ENCODE assay signal across 8 cellular contexts in the genomic region with DNA sequence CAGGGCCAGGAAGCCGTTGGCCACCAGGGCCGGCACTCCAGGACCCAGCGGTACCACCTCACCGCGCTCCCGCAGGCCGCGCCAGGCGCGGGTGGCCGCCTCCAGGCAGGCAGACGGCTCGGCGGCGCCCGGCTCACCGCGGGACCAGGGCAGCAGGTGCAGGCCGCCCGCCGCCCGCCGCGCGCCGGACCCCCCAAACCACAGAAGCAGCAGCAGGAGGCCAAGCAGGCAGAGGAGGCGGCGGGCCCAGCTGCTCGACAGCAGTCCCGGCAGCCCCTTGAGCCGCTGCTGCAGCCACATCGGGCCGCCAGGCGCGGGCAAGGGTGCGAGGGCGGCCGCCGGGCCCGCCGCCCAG. TPM values are rescaled to one million over a fixed set of nuclear protein-coding genes. Genes with fewer than 3 reads are reported as not detected.
DNase-seq lines count a peak whose midpoint lies in the region; ATAC-seq and TF ChIP-seq lines count a peak whose summit lies in the region.

No MANE protein-coding gene starts in this region.

- no TSS peak for BruUV-seq in MCF 10A (replicated peaks; lab: Mats Ljungman, UMichigan)

- CTCF ChIA-PET in MCF 10A (lab: Yijun Ruan, JAX) = no interaction called here

- H3K4me3 Mint-ChIP-seq in MCF 10A (ENCODE audit: unreplicated experiment) = peak overlapping the region; percentile 75
- H3K4me3 Mint-ChIP-seq in activated T-helper 1 cell treated with anti-CD3 and anti-CD28 coated beads, Interleukin-12 subunit alpha, Interleukin-12 subunit beta, Interleukin-2, Interleukin-4 antibody, amounts not matched to agents 30 ng/mL and 10 ng/mL and 1 ng/mL, durations not matched to agents 14 hours and 24 hours and 36 hours = no peak overlapping the region

- DNase-seq in activated CD8-positive, alpha-beta memory T cell treated with anti-CD3 and anti-CD28 coated beads, Interleukin-2, amount 50 U/mL, for 48 hours = peak; percentile 58
- no peak for DNase-seq in activated CD8-positive, alpha-beta memory T cell treated with anti-CD3 and anti-CD28 coated beads for 24 hours
- DNase-seq in MCF 10A (ENCODE audit: unreplicated experiment) (no peak), mucosa of descending colon (peak in 1 of 3 donors; percentile 72), GM13976 (ENCODE audit: low spot score) (no peak), midbrain (lab: John Stamatoyannopoulos, UW) (no peak)
- no peak for DNase-seq in activated T-helper 1 cell treated with anti-CD3 and anti-CD28 coated beads, Interleukin-12 subunit alpha, Interleukin-12 subunit beta, Interleukin-2, Interleukin-4 antibody, amounts not matched to agents 30 ng/mL and 10 ng/mL and 1 ng/mL, durations not matched to agents 14 hours and 24 hours and 36 hours (ENCODE audit: low spot score)

- intact Hi-C loops in MCF 10A (cut with micrococcal nuclease) = no loop called here
- intact Hi-C loops in mucosa of descending colon (cut with DNase I, micrococcal nuclease) = no loop called here
- intact Hi-C loops in activated T-helper 1 cell treated with anti-CD3 and anti-CD28 coated beads, Interleukin-12 subunit alpha, Interleukin-12 subunit beta, Interleukin-2, Interleukin-4 antibody, amounts not matched to agents 30 ng/mL and 10 ng/mL and 1 ng/mL, durations not matched to agents 14 hours and 24 hours and 36 hours (cut with micrococcal nuclease) = loop anchor here (1.0 kb wide), 5 partner anchors 8 to 121 kb away; a partner anchor contains a TSS

- ATAC-seq in HG03457 (IDR thresholded peaks at IDR 0.05; ENCODE audit: unreplicated experiment) = peak; percentile 17
- no peak for ATAC-seq in mucosa of descending colon

- POLR2A ChIA-PET in MCF 10A (lab: Yijun Ruan, JAX) = interaction anchor here (0.9 to 2.3 kb wide), 6 partner anchors 9 to 189 kb away, joined by 3 to 70 read pairs (median 5); a partner anchor contains a TSS

- H3K4me1 ChIP-seq in mucosa of descending colon (ENCODE audit: low read depth) = peaks cover 35% of the 10 kb centered on the region

- peaks cover 36% of the 10 kb centered on the region for H3K36me3 Mint-ChIP-seq in MCF 10A (ENCODE audit: insufficient read depth, unreplicated experiment)
- H3K36me3 Mint-ChIP-seq in activated T-helper 1 cell treated with anti-CD3 and anti-CD28 coated beads, Interleukin-12 subunit alpha, Interleukin-12 subunit beta, Interleukin-2, Interleukin-4 antibody, amounts not matched to agents 30 ng/mL and 10 ng/mL and 1 ng/mL, durations not matched to agents 14 hours and 24 hours and 36 hours (ENCODE audit: low read depth) = peaks cover 23% of the 10 kb centered on the region

- no peaks in the 10 kb centered on the region for H3K27me3 Mint-ChIP-seq in MCF 10A (ENCODE audit: insufficient read depth, unreplicated experiment)
- H3K27me3 Mint-ChIP-seq in activated T-helper 1 cell treated with anti-CD3 and anti-CD28 coated beads, Interleukin-12 subunit alpha, Interleukin-12 subunit beta, Interleukin-2, Interleukin-4 antibody, amounts not matched to agents 30 ng/mL and 10 ng/mL and 1 ng/mL, durations not matched to agents 14 hours and 24 hours and 36 hours (ENCODE audit: insufficient read depth) = no peaks in the 10 kb centered on the region

- in situ Hi-C loops in GM13976 (cut with MboI; ENCODE audit: low sequenced_read_pairs, unreplicated experiment) = no loop called here

- no peaks in the 10 kb centered on the region for H3K36me3 ChIP-seq in mucosa of descending colon (ENCODE audit: low read depth)

- peak overlapping the region; percentile 60 for H3K27ac Mint-ChIP-seq in MCF 10A (ENCODE audit: low read depth, unreplicated experiment)
- H3K27ac Mint-ChIP-seq in activated T-helper 1 cell treated with anti-CD3 and anti-CD28 coated beads, Interleukin-12 subunit alpha, Interleukin-12 subunit beta, Interleukin-2, Interleukin-4 antibody, amounts not matched to agents 30 ng/mL and 10 ng/mL and 1 ng/mL, durations not matched to agents 14 hours and 24 hours and 36 hours = no peak overlapping the region

- H3K9me3 ChIP-seq in mucosa of descending colon = no peaks in the 10 kb centered on the region

- no peak for TF ChIP-seq CTCF in MCF 10A (IDR thresholded peaks at IDR 0.05; ENCODE audit: unreplicated experiment)
- no peak for TF ChIP-seq CTCF in mucosa of descending colon (IDR thresholded peaks at IDR 0.05)
- TF ChIP-seq CTCF in GM13976 (IDR thresholded peaks at IDR 0.05; ENCODE audit: borderline replicate concordance, control extremely low read depth, extremely low read depth, insufficient read depth, missing control alignments) = no peak

- H3K4me3 ChIP-seq in mucosa of descending colon = peak overlapping the region; percentile 93

- peaks cover 22% of the 10 kb centered on the region for H3K4me1 Mint-ChIP-seq in MCF 10A (ENCODE audit: insufficient read depth, unreplicated experiment)
- H3K4me1 Mint-ChIP-seq in activated T-helper 1 cell treated with anti-CD3 and anti-CD28 coated beads, Interleukin-12 subunit alpha, Interleukin-12 subunit beta, Interleukin-2, Interleukin-4 antibody, amounts not matched to agents 30 ng/mL and 10 ng/mL and 1 ng/mL, durations not matched to agents 14 hours and 24 hours and 36 hours (ENCODE audit: low read depth) = peaks cover 26% of the 10 kb centered on the region

- no peaks in the 10 kb centered on the region for H3K9me3 Mint-ChIP-seq in MCF 10A (ENCODE audit: unreplicated experiment)
- no peaks in the 10 kb centered on the region for H3K9me3 Mint-ChIP-seq in activated T-helper 1 cell treated with anti-CD3 and anti-CD28 coated beads, Interleukin-12 subunit alpha, Interleukin-12 subunit beta, Interleukin-2, Interleukin-4 antibody, amounts not matched to agents 30 ng/mL and 10 ng/mL and 1 ng/mL, durations not matched to agents 14 hours and 24 hours and 36 hours

RNA-seq across cellular contexts. Expression of a gene that starts 0.3 kb away (rescaled TPM):
- total RNA-seq in MCF 10A (2022) = 20.4 and 24.3 TPM in 2 replicates
- total RNA-seq in mucosa of descending colon = 100 to 1,000 TPM in 1 of 3 donors, 10 to 100 TPM in 2; 69.6 to 102 (median 88.6) TPM
- total RNA-seq in activated T-helper 1 cell treated with anti-CD3 and anti-CD28 coated beads, Interleukin-12 subunit alpha, Interleukin-12 subunit beta, Interleukin-2, Interleukin-4 antibody, amounts not matched to agents 30 ng/mL and 10 ng/mL and 1 ng/mL, durations not matched to agents 14 hours and 24 hours and 36 hours = 38.2 and 39.1 TPM in 2 replicates

RNA-seq across cellular contexts. Expression of a gene that starts 8.6 kb away (rescaled TPM):
- total RNA-seq in MCF 10A (2022) (47.2 and 48.2 TPM in 2 replicates), mucosa of descending colon (10 to 100 TPM; 33.7 to 68.6 (median 35.4) TPM)
- total RNA-seq in activated T-helper 1 cell treated with anti-CD3 and anti-CD28 coated beads, Interleukin-12 subunit alpha, Interleukin-12 subunit beta, Interleukin-2, Interleukin-4 antibody, amounts not matched to agents 30 ng/mL and 10 ng/mL and 1 ng/mL, durations not matched to agents 14 hours and 24 hours and 36 hours = 32.3 and 37.8 TPM in 2 replicates

RNA-seq across cellular contexts. Expression of a gene that starts 54.3 kb away (rescaled TPM):
- total RNA-seq in MCF 10A (2022) (95.6 and 105 TPM in 2 replicates), mucosa of descending colon (100 to 1,000 TPM; 103 to 131 (median 110) TPM)
- total RNA-seq in activated T-helper 1 cell treated with anti-CD3 and anti-CD28 coated beads, Interleukin-12 subunit alpha, Interleukin-12 subunit beta, Interleukin-2, Interleukin-4 antibody, amounts not matched to agents 30 ng/mL and 10 ng/mL and 1 ng/mL, durations not matched to agents 14 hours and 24 hours and 36 hours = 88.1 and 95.4 TPM in 2 replicates
